In the genomic region with DNA sequence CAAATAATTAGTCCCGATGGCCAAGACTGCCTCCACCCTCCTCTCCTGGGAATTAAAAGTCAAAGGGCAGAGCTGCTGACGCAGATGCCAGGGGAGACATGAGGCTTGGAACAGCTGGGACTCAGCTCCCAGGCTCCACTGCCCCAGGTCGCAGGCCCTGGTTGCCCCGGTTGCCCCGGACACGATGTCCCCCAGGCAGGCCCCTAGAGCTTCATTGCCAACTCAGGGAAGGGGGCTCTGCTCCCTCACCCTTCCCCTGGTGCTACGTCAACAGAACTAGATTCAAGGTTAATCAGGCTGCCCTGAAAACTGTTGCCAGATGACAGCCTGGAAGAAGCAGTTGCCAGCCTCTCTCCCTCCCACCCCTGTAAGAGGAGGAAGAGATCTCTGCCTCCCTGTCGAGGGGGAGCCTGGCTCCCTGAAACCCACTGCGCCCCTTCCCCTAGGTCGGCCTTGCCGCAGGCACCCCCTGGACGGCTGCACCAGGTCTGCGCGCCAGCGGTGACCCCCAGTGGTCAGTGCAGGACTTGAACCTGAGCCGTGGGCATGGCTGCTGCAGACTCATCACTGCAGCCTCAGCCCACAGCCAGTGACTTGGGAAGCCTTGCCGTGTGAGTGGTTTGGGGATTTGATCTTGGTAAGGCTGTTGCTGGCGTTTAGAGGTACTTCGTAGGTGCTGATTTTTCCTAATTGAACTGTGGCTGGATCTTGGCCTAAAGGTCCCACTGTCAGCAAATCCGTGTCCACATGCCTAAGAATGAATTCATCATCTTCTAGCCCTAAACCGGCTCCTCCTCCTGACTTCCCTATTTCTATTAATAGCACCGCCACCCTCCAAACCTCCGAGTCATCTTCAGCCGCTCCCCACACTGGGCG, we compare ENCODE assay signal across 8 cellular contexts.
DNase-seq lines count a peak whose midpoint lies in the region; ATAC-seq and TF ChIP-seq lines count a peak whose summit lies in the region.

No MANE protein-coding gene starts in this region.

- no peaks in the 10 kb centered on the region for H4K20me1 ChIP-seq in Karpas-422 (ENCODE audit: insufficient read depth, low read depth, low read length)

- H3K27me3 Mint-ChIP-seq in activated naive CD8-positive, alpha-beta T cell treated with anti-CD3 and anti-CD28 coated beads, Interleukin-2, amount 10 ng/mL, durations not matched to agents 7 days and 5 days, result peaks cover 4% of the 10 kb centered on the region

- no peaks in the 10 kb centered on the region for H3K36me3 Mint-ChIP-seq in activated naive CD8-positive, alpha-beta T cell treated with anti-CD3 and anti-CD28 coated beads, Interleukin-2, amount 10 ng/mL, durations not matched to agents 7 days and 5 days

- peaks cover 10% of the 10 kb centered on the region for H3K4me1 ChIP-seq in Karpas-422 (ENCODE audit: low read length)

- no peaks in the 10 kb centered on the region for H3K9me2 ChIP-seq in Karpas-422 (replicated peaks; ENCODE audit: insufficient read depth, low read length)

- H3K27ac ChIP-seq in Karpas-422 (ENCODE audit: low read length), result no peak overlapping the region

- peak overlapping the region; percentile 38 for H3K27ac Mint-ChIP-seq in activated naive CD8-positive, alpha-beta T cell treated with anti-CD3 and anti-CD28 coated beads, Interleukin-2, amount 10 ng/mL, durations not matched to agents 7 days and 5 days

- POLR2A ChIA-PET in activated naive CD8-positive, alpha-beta T cell treated with anti-CD3 and anti-CD28 coated beads, Interleukin-2, amount 10 ng/mL, durations not matched to agents 7 days and 5 days (lab: Charles Lee), result interaction anchor here (0.9 to 15.9 kb wide), 4 partner anchors 84 to 98 kb away, joined by 4 to 247 read pairs (median 14); a partner anchor contains a TSS

- H3K4me3 ChIP-seq in GM12864 (ENCODE audit: low read depth, low read length) (no peak overlapping the region), Karpas-422 (ENCODE audit: low read length) (no peak overlapping the region)

- DNase-seq in GM12864 (ENCODE audit: low read depth), result no peak
- peak; percentile 64 for DNase-seq in Karpas-422
- peak; percentile 98 for DNase-seq in SIG-M5 treated with dmso at 0.1 percent for 504 hours (lab: John Stamatoyannopoulos, UW; ENCODE audit: unreplicated experiment)
- peak; percentile 72 for DNase-seq in activated naive CD8-positive, alpha-beta T cell treated with anti-CD3 and anti-CD28 coated beads, Interleukin-2, amount 10 ng/mL, durations not matched to agents 7 days and 5 days
- peak; percentile 85 for DNase-seq in glomerular visceral epithelial cell (ENCODE audit: extremely low spot score)
- DNase-seq in omental fat pad (ENCODE audit: low spot score), result no peak
- DNase-seq in ureter (ENCODE audit: low spot score), result peak; percentile 92

- H3K9ac ChIP-seq in Karpas-422 (ENCODE audit: low read length), result peak overlapping the region; percentile 4; the same call in 1 of the 2 replicates

- H3K4me2 ChIP-seq in Karpas-422 (ENCODE audit: low read depth, low read length, poor library complexity, severe bottlenecking), result peak overlapping the region; percentile 27

- no peaks in the 10 kb centered on the region for H3K9me3 ChIP-seq in Karpas-422 (ENCODE audit: low read length)

- no peaks in the 10 kb centered on the region for H3K9me3 Mint-ChIP-seq in activated naive CD8-positive, alpha-beta T cell treated with anti-CD3 and anti-CD28 coated beads, Interleukin-2, amount 10 ng/mL, durations not matched to agents 7 days and 5 days

- no peaks in the 10 kb centered on the region for H3K27me3 ChIP-seq in Karpas-422 (ENCODE audit: low read length)

- H3K79me2 ChIP-seq in Karpas-422 (ENCODE audit: low read length), result no peaks in the 10 kb centered on the region

- H3K36me3 ChIP-seq in Karpas-422 (ENCODE audit: insufficient read depth, low read length), result no peaks in the 10 kb centered on the region

- peaks cover 22% of the 10 kb centered on the region for H3K4me1 Mint-ChIP-seq in activated naive CD8-positive, alpha-beta T cell treated with anti-CD3 and anti-CD28 coated beads, Interleukin-2, amount 10 ng/mL, durations not matched to agents 7 days and 5 days

- TF ChIP-seq CTCF in GM12864 (IDR thresholded peaks at IDR 0.05; ENCODE audit: low read depth, low read length, missing control alignments) (peak; percentile 70), omental fat pad (IDR thresholded peaks at IDR 0.05) (peak in 1 of 3 donors; percentile 74)

- no peak overlapping the region for H3K4me3 Mint-ChIP-seq in activated naive CD8-positive, alpha-beta T cell treated with anti-CD3 and anti-CD28 coated beads, Interleukin-2, amount 10 ng/mL, durations not matched to agents 7 days and 5 days

- peak; percentile 86 for ATAC-seq in activated naive CD8-positive, alpha-beta T cell treated with anti-CD3 and anti-CD28 coated beads, Interleukin-2, amount 10 ng/mL, durations not matched to agents 7 days and 5 days (ENCODE audit: low read depth)
- peak; percentile 82 for ATAC-seq in omental fat pad (ENCODE audit: low FRiP score)
- ATAC-seq in HG02970 (IDR thresholded peaks at IDR 0.05; ENCODE audit: low FRiP score, unreplicated experiment), result no peak

- no peak overlapping the region for H2AFZ ChIP-seq in Karpas-422 (ENCODE audit: low read length)

Comparison
In these comparisons a context has a peak if more than half of its experiments do, and no peak if none do; other contexts are left out.
1. DNase-seq: peak in Karpas-422 (single experiment), SIG-M5 treated with dmso at 0.1 percent for 504 hours (single experiment), activated naive CD8-positive, alpha-beta T cell treated with anti-CD3 and anti-CD28 coated beads, Interleukin-2, amount 10 ng/mL, durations not matched to agents 7 days and 5 days (single experiment), glomerular visceral epithelial cell (single experiment) and ureter (single experiment); none in GM12864 (single experiment) and omental fat pad (single experiment).